In the genomic region with DNA sequence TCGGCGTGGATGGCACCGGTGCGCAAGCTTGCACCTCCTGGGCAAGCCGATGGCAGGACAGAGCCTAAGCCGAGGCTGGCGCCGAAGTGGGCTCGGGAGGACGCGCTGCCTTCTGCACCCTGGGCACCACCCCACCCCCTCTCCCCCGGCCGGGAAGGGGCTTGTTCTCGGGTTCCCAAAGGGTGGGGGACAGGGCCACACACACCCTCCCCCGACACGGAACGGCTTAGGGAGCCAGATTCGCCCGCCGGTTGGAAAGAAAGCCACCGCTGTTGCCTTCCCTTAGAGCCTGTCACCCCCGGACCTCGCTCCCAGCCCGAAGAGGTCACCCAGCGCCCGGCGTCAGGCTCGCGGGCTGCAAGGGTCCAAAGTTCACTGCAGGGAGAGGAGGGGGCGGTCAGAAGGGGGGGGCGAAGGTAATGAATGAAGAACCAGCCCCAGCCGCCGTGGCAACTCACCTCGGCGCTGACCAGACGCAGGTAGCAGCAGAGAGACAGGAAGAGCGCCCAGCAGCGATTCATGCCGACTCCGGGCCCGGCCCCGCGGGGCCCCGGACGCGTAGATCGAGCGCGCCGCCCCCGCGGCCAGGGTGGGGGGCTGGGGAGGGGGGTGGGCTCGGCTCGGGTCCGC, we compare ENCODE assay signal across 8 cellular contexts. TPM values are rescaled to one million over a fixed set of nuclear protein-coding genes. Genes with fewer than 3 reads are reported as not detected.
DNase-seq lines count a peak whose midpoint lies in the region; ATAC-seq and TF ChIP-seq lines count a peak whose summit lies in the region.

No MANE protein-coding gene starts in this region.

- H3K27me3 ChIP-seq in WERI-Rb-1 (ENCODE audit: insufficient read depth, low read depth, severe bottlenecking) (peaks cover 27% of the 10 kb centered on the region), rectal smooth muscle tissue (ENCODE audit: control insufficient read depth, insufficient read depth, low read length) (peaks cover 16% of the 10 kb centered on the region)

- intact Hi-C loops in sciatic nerve (cut with DNase I), result loop anchor here (5.0 kb wide), 1 partner anchor 71 kb away; no protein-coding TSS in a partner anchor

- no peak for ATAC-seq in sciatic nerve
- no peak for ATAC-seq in HG02970 (IDR thresholded peaks at IDR 0.05; ENCODE audit: low FRiP score, unreplicated experiment)

- H3K4me1 ChIP-seq in rectal smooth muscle tissue (ENCODE audit: control insufficient read depth, insufficient read depth, low read length), result no peaks in the 10 kb centered on the region

- H3K36me3 ChIP-seq in WERI-Rb-1 (no peaks in the 10 kb centered on the region), rectal smooth muscle tissue (ENCODE audit: control insufficient read depth, insufficient read depth, low read length) (no peaks in the 10 kb centered on the region)

- peak overlapping the region; percentile 24 for H3K9ac ChIP-seq in rectal smooth muscle tissue (ENCODE audit: low read length)

- TF ChIP-seq CTCF in GM20000 (IDR thresholded peaks at IDR 0.05; ENCODE audit: extremely low read depth, missing control alignments), result no peak
- no peak for TF ChIP-seq CTCF in WERI-Rb-1 (IDR thresholded peaks at IDR 0.05; ENCODE audit: low read depth, low read length)

- peak; percentile 76 for DNase-seq in GM20000 (ENCODE audit: low spot score)
- DNase-seq in WERI-Rb-1, result no peak
- peak; percentile 24 for DNase-seq in glomerular visceral epithelial cell (ENCODE audit: extremely low spot score)
- no peak for DNase-seq in sciatic nerve (ENCODE audit: low spot score)
- no peak for DNase-seq in GDM1 (lab: John Stamatoyannopoulos, UW)
- no peak for DNase-seq in NCI-H345 treated with DMSO at 0.1 percent for 48 hours (lab: John Stamatoyannopoulos, UW; ENCODE audit: unreplicated experiment)

- H3K27ac ChIP-seq in WERI-Rb-1 (no peak overlapping the region), rectal smooth muscle tissue (ENCODE audit: low read depth, low read length) (peak overlapping the region; percentile 50)

- H3K4me3 ChIP-seq in WERI-Rb-1 (ENCODE audit: low read depth, low read length) (peak overlapping the region; percentile 52), rectal smooth muscle tissue (ENCODE audit: low read length) (peak overlapping the region; percentile 50)

- no peaks in the 10 kb centered on the region for H3K9me3 ChIP-seq in WERI-Rb-1 (ENCODE audit: severe bottlenecking)

RNA-seq across cellular contexts. Expression of gene PDGFB, which starts 1.2 kb away (rescaled TPM):
- 24.2 TPM for total RNA-seq in sciatic nerve

Comparison
In these comparisons a context has a peak if more than half of its experiments do, and no peak if none do; other contexts are left out.
1. DNase-seq: peak in GM20000 (single experiment) and glomerular visceral epithelial cell (single experiment); none in WERI-Rb-1 (single experiment), sciatic nerve (single experiment), GDM1 (single experiment) and NCI-H345 treated with DMSO at 0.1 percent for 48 hours (single experiment).